In genomic region chr9:83219154-83219923, GRCh38 we compare ENCODE assay signal across 8 cellular contexts.
DNase-seq lines count a peak whose midpoint lies in the region; ATAC-seq and TF ChIP-seq lines count a peak whose summit lies in the region.

No MANE protein-coding gene starts in this region.

- H3K4me3 ChIP-seq in mammary epithelial cell (replicated peaks in 1 of 3; ENCODE audit: insufficient read depth in 1 of 3, low read depth in 2 of 3, low read length in 3 of 3) (peak overlapping the region; percentile 45 to 86 (median 62)), iPS-15b (ENCODE audit: low read depth, low read length) (peak overlapping the region; percentile 77), psoas muscle (peak overlapping the region; percentile 73)

- no peak overlapping the region for H3K27ac Mint-ChIP-seq in activated naive CD4-positive, alpha-beta T cell treated with anti-CD3 and anti-CD28 coated beads, Interleukin-2, amount 50 U/mL, for 24 hours
- H3K27ac Mint-ChIP-seq in activated naive CD4-positive, alpha-beta T cell treated with anti-CD3 and anti-CD28 coated beads, Interleukin-2, amount 10 ng/mL, durations not matched to agents 7 days and 5 days, result no peak overlapping the region

- peaks cover 2% of the 10 kb centered on the region for H3K36me3 Mint-ChIP-seq in activated naive CD4-positive, alpha-beta T cell treated with anti-CD3 and anti-CD28 coated beads, Interleukin-2, amount 50 U/mL, for 24 hours
- no peaks in the 10 kb centered on the region for H3K36me3 Mint-ChIP-seq in activated naive CD4-positive, alpha-beta T cell treated with anti-CD3 and anti-CD28 coated beads, Interleukin-2, amount 10 ng/mL, durations not matched to agents 7 days and 5 days

- H3K4me1 Mint-ChIP-seq in activated naive CD4-positive, alpha-beta T cell treated with anti-CD3 and anti-CD28 coated beads, Interleukin-2, amount 50 U/mL, for 24 hours, result peaks cover 5% of the 10 kb centered on the region
- peaks cover 2% of the 10 kb centered on the region for H3K4me1 Mint-ChIP-seq in activated naive CD4-positive, alpha-beta T cell treated with anti-CD3 and anti-CD28 coated beads, Interleukin-2, amount 10 ng/mL, durations not matched to agents 7 days and 5 days

- H3K27ac ChIP-seq in mammary epithelial cell (ENCODE audit: insufficient read depth, low read depth, low read length) (peak overlapping the region; percentile 60), psoas muscle (peak overlapping the region; percentile 44)

- no peaks in the 10 kb centered on the region for H4K20me1 ChIP-seq in mammary epithelial cell (ENCODE audit: insufficient read depth, low read length)

- TF ChIP-seq CTCF in mammary epithelial cell (conservative IDR thresholded peaks at IDR 0.05 in 1 of 2, IDR thresholded peaks at IDR 0.05 in 1 of 2; ENCODE audit: extremely low read depth in 1 of 2, insufficient read depth in 1 of 2, low read depth in 1 of 2, low read length in 2 of 2), result peak; percentile 32 to 71
- peak; percentile 35 for TF ChIP-seq CTCF in psoas muscle (IDR thresholded peaks at IDR 0.05)

- ATAC-seq in HG03442 (IDR thresholded peaks at IDR 0.05; ENCODE audit: unreplicated experiment), result peak; percentile 28
- ATAC-seq in psoas muscle, result peak; percentile 93 to 99 (median 96)
- ATAC-seq in HG02840 (IDR thresholded peaks at IDR 0.05; ENCODE audit: low FRiP score, unreplicated experiment), result no peak

- peak overlapping the region; percentile 78 for H3K4me2 ChIP-seq in mammary epithelial cell (ENCODE audit: insufficient read depth, low read depth, low read length)

- H3K27me3 ChIP-seq in mammary epithelial cell (ENCODE audit: insufficient read depth, low read length), result no peaks in the 10 kb centered on the region
- no peaks in the 10 kb centered on the region for H3K27me3 ChIP-seq in iPS-15b (ENCODE audit: control insufficient read depth, insufficient read depth, low read length)
- H3K27me3 ChIP-seq in psoas muscle (ENCODE audit: insufficient read depth in 3 of 3, low read length in 2 of 3), result no peaks in the 10 kb centered on the region

- peaks cover 12% of the 10 kb centered on the region for H3K9me3 Mint-ChIP-seq in activated naive CD4-positive, alpha-beta T cell treated with anti-CD3 and anti-CD28 coated beads, Interleukin-2, amount 50 U/mL, for 24 hours
- H3K9me3 Mint-ChIP-seq in activated naive CD4-positive, alpha-beta T cell treated with anti-CD3 and anti-CD28 coated beads, Interleukin-2, amount 10 ng/mL, durations not matched to agents 7 days and 5 days, result peaks cover 2% of the 10 kb centered on the region

- no peaks in the 10 kb centered on the region for H3K36me3 ChIP-seq in mammary epithelial cell (ENCODE audit: insufficient read depth, low read length)
- no peaks in the 10 kb centered on the region for H3K36me3 ChIP-seq in iPS-15b (ENCODE audit: control insufficient read depth, insufficient read depth, low read length)
- H3K36me3 ChIP-seq in psoas muscle (ENCODE audit: insufficient read depth in 1 of 2, low read depth in 1 of 2), result no peaks in the 10 kb centered on the region

- in situ Hi-C loops in mammary epithelial cell (cut with MboI; ENCODE audit: low sequenced_read_pairs in 2 of 2), result loop anchor here in 1 of 2 donors (25.0 kb wide), 1 partner anchor 318 kb away; the partner anchor contains the start of gene FRMD3

- peak overlapping the region; percentile 97 for H2AFZ ChIP-seq in mammary epithelial cell (ENCODE audit: low read depth, low read length)

- no peaks in the 10 kb centered on the region for H3K79me2 ChIP-seq in mammary epithelial cell (ENCODE audit: insufficient read depth, low read length)

- DNase-seq in activated naive CD4-positive, alpha-beta T cell treated with anti-CD3 and anti-CD28 coated beads, Interleukin-2, amount 10 ng/mL, durations not matched to agents 7 days and 5 days, result no peak
- DNase-seq in NCI-H82 (lab: John Stamatoyannopoulos, UW) (peak; percentile 89), mammary epithelial cell (peak; percentile 72), psoas muscle (peak; percentile 66 to 86)

- peak overlapping the region; percentile 79 for H3K4me3 Mint-ChIP-seq in activated naive CD4-positive, alpha-beta T cell treated with anti-CD3 and anti-CD28 coated beads, Interleukin-2, amount 50 U/mL, for 24 hours
- no peak overlapping the region for H3K4me3 Mint-ChIP-seq in activated naive CD4-positive, alpha-beta T cell treated with anti-CD3 and anti-CD28 coated beads, Interleukin-2, amount 10 ng/mL, durations not matched to agents 7 days and 5 days

- CTCF ChIA-PET in activated naive CD4-positive, alpha-beta T cell treated with anti-CD3 and anti-CD28 coated beads, Interleukin-2, amount 10 ng/mL, durations not matched to agents 7 days and 5 days (lab: Charles Lee), result no interaction called here
- CTCF ChIA-PET in mammary epithelial cell (lab: Charles Lee; ENCODE audit: low non-redundant PET), result interaction anchor here (0.6 to 2.2 kb wide), 7 partner anchors 12 to 379 kb away, joined by 3 to 32 read pairs (median 4); no protein-coding TSS in a partner anchor

- 3% methylated on average over 34 of the region's 40 CpGs for WGBS in mammary epithelial cell (ENCODE audit: low coverage, missing lambda C conversion rate)
- WGBS in psoas muscle, 3 donors, result 1 to 2% (median 1%) methylated on average over 40 of the region's 40 CpGs

- no TSS peak for BruUV-seq in mammary epithelial cell (replicated peaks; lab: Mats Ljungman, UMichigan)

- H3K9me3 ChIP-seq in mammary epithelial cell (replicated peaks; ENCODE audit: insufficient read depth, low read length) (no peaks in the 10 kb centered on the region), iPS-15b (ENCODE audit: control insufficient read depth, insufficient read depth, low read length) (no peaks in the 10 kb centered on the region), psoas muscle (no peaks in the 10 kb centered on the region)

- dilution Hi-C loops in mammary epithelial cell (cut with HindIII; ENCODE audit: low sequenced_read_pairs), result no loop called here

- H3K27me3 Mint-ChIP-seq in activated naive CD4-positive, alpha-beta T cell treated with anti-CD3 and anti-CD28 coated beads, Interleukin-2, amount 50 U/mL, for 24 hours, result peaks cover 30% of the 10 kb centered on the region
- peaks cover 23% of the 10 kb centered on the region for H3K27me3 Mint-ChIP-seq in activated naive CD4-positive, alpha-beta T cell treated with anti-CD3 and anti-CD28 coated beads, Interleukin-2, amount 10 ng/mL, durations not matched to agents 7 days and 5 days

- peaks cover 23% of the 10 kb centered on the region for H3K4me1 ChIP-seq in mammary epithelial cell (ENCODE audit: insufficient read depth, low read length)
- no peaks in the 10 kb centered on the region for H3K4me1 ChIP-seq in iPS-15b (ENCODE audit: control insufficient read depth, insufficient read depth, low read length)
- H3K4me1 ChIP-seq in psoas muscle, result peaks cover 2% of the 10 kb centered on the region

- H3K9ac ChIP-seq in mammary epithelial cell (ENCODE audit: insufficient read depth, low read length), result peak overlapping the region; percentile 76
- peak overlapping the region; percentile 28 for H3K9ac ChIP-seq in iPS-15b (ENCODE audit: low read depth, low read length)

- intact Hi-C loops in mammary epithelial cell (cut with micrococcal nuclease), result loop anchor here (1.0 to 5.0 kb wide), 5 partner anchors 52 to 428 kb away; no protein-coding TSS in a partner anchor
- intact Hi-C loops in psoas muscle (cut with DNase I), result loop anchor here (5.0 to 10.0 kb wide), 3 partner anchors 113 to 425 kb away; no protein-coding TSS in a partner anchor
